14 cellular contexts compared by ENCODE assay signal in the genomic region with DNA sequence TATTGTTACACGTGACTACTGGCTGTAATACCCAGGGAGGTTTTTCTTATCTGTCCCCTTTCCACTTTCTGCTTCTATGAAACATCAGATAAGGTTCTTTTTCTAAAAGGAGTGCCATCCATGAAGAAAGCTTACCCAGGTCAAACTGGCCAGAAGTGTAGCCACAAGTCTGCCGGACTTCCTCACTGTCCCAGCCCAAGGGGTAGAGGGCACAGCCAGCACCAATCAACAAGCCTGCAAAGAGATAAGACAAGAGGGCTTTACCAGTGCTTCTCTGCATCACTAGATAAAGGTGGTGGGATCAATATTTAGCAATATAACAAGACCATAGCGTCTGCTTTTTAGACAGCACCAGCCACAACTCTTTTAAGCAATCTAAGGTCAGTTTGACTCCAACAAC.
"Had no signal": no experiment of that assay in that cellular context is flagged by ENCODE, and none has a peak within 500 bp of the region (broad histone marks: within the 10 kb centered on the region; RNA-seq: fewer than 3 reads in every experiment).

No MANE protein-coding gene starts in this region.

- H3K27ac ChIP-seq: heart left ventricle, ovary, thyroid gland had no signal

- H3K4me1 ChIP-seq: thyroid gland had no signal

- H3K9me3 ChIP-seq: heart left ventricle, ovary, thyroid gland had no signal

- ATAC-seq: esophagus mucosa; heart left ventricle; left colon; left ventricle myocardium superior; naive thymus-derived CD8-positive, alpha-beta T cell; right cardiac atrium had no signal

- DNase-seq: dermis blood vessel endothelial cell; effector CD4-positive, alpha-beta T cell; heart left ventricle; hippocampal formation; left colon; left ventricle myocardium superior; naive thymus-derived CD8-positive, alpha-beta T cell; ovary; right cardiac atrium; stimulated activated CD4-positive, alpha-beta T cell treated with anti-CD3 and anti-CD28 coated beads, Interleukin-2, amount 100 ng/mL, for 48 hours; stimulated activated naive CD4-positive, alpha-beta T cell treated with Interleukin-2 at 50 U/mL for 16 hours; thyroid gland had no signal

- H3K27me3 ChIP-seq: heart left ventricle, ovary, thyroid gland had no signal

- H3K4me3 ChIP-seq: heart left ventricle, ovary, smooth muscle cell, thyroid gland had no signal

- H3K36me3 ChIP-seq: ovary, thyroid gland had no signal
